In the genomic region with DNA sequence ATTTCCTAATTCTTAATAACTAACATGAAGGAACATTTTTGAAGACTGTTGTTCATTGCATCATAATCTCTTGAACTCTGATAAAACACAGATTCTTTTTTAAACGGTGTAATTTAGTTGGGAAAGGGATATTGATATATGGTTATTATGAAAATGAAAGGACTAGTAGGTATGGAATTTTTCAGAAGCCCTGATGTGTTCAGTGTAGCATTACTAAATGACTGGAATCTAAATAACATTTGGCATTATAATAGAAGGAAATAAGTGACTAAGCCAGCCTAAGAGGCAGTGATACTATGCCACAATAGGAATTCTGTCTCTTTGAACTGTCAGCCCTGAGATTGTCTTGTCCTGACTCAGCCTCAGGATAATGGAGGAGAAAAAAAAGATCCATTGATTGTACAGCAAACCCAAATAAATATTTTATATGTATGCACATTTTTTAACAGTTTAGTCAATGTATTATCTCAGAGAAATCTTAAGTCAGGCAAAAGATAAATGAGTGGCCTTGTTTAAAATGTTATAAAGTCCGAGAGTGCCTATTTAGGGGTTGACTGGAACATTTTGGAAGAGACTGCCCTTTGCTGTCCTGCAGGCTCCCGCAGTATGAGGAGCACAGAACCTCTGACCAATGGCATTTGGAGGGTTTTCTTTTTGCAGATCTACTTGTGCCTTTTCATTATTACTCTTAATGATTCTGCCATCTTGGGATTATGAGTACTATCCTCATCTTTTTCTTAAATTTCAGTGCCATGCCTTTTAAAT, we compare ENCODE assay signal across 13 cellular contexts.
DNase-seq lines count a peak whose midpoint lies in the region; ATAC-seq and TF ChIP-seq lines count a peak whose summit lies in the region.
"Had no signal": no experiment of that assay in that cellular context is flagged by ENCODE, and none has a peak within 500 bp of the region (broad histone marks: within the 10 kb centered on the region; RNA-seq: fewer than 3 reads in every experiment).

No MANE protein-coding gene starts in this region.

- H3K4me3 Mint-ChIP-seq in osteocyte (ENCODE audit: unreplicated experiment) = no peak overlapping the region
- H3K4me3 Mint-ChIP-seq: activated CD4-positive, alpha-beta memory T cell treated with anti-CD3 and anti-CD28 coated beads for 36 hours had no signal

- peak overlapping the region; percentile 54 for H3K27ac Mint-ChIP-seq in osteocyte (ENCODE audit: unreplicated experiment)
- H3K27ac Mint-ChIP-seq: activated CD4-positive, alpha-beta memory T cell treated with anti-CD3 and anti-CD28 coated beads for 36 hours had no signal

- no peaks in the 10 kb centered on the region for H3K9me3 Mint-ChIP-seq in osteocyte (ENCODE audit: unreplicated experiment)
- H3K9me3 Mint-ChIP-seq: activated CD4-positive, alpha-beta memory T cell treated with anti-CD3 and anti-CD28 coated beads for 36 hours had no signal

- no peak for ATAC-seq in HG03565 (IDR thresholded peaks at IDR 0.05; ENCODE audit: unreplicated experiment)
- no peak for ATAC-seq in HG03025 (IDR thresholded peaks at IDR 0.05; ENCODE audit: low FRiP score, unreplicated experiment)

- no peaks in the 10 kb centered on the region for H3K36me3 Mint-ChIP-seq in osteocyte (ENCODE audit: unreplicated experiment)
- H3K36me3 Mint-ChIP-seq: activated CD4-positive, alpha-beta memory T cell treated with anti-CD3 and anti-CD28 coated beads for 36 hours had no signal

- peaks cover 65% of the 10 kb centered on the region for H3K4me1 Mint-ChIP-seq in osteocyte (ENCODE audit: unreplicated experiment)

- H3K27me3 Mint-ChIP-seq in osteocyte (ENCODE audit: unreplicated experiment) = no peaks in the 10 kb centered on the region
- H3K27me3 Mint-ChIP-seq: activated CD4-positive, alpha-beta memory T cell treated with anti-CD3 and anti-CD28 coated beads for 36 hours had no signal

- peak; percentile 67 for DNase-seq in GM03348 (ENCODE audit: low spot score)
- DNase-seq in RPMI7951 (ENCODE audit: low read depth) = peak; percentile 87
- peak; percentile 31 for DNase-seq in epidermal melanocyte (ENCODE audit: insufficient read length, low spot score)
- no peak for DNase-seq in osteocyte (ENCODE audit: extremely low spot score, unreplicated experiment)
- no peak for DNase-seq in middle frontal gyrus (ENCODE audit: extremely low spot score, low spot score)
- DNase-seq in NCI-H1417 treated with DMSO at 0.1 percent for 48 hours (lab: John Stamatoyannopoulos, UW) = no peak
- DNase-seq: activated CD4-positive, alpha-beta memory T cell treated with anti-CD3 and anti-CD28 coated beads for 36 hours; activated effector memory CD4-positive, alpha-beta T cell treated with anti-CD3 and anti-CD28 coated beads, Interleukin-2, amount 50 U/mL, for 16 hours; central memory CD4-positive, alpha-beta T cell; MM.1S; retina had no signal

- TF ChIP-seq CTCF in osteocyte (IDR thresholded peaks at IDR 0.05) = no peak

Comparison
In these comparisons a context has a peak if more than half of its experiments do, and no peak if none do; other contexts are left out.
1. DNase-seq: peak in GM03348 (single experiment), RPMI7951 (single experiment) and epidermal melanocyte (single experiment); none in osteocyte (single experiment), middle frontal gyrus (single experiment) and NCI-H1417 treated with DMSO at 0.1 percent for 48 hours (single experiment).